In the genomic region with DNA sequence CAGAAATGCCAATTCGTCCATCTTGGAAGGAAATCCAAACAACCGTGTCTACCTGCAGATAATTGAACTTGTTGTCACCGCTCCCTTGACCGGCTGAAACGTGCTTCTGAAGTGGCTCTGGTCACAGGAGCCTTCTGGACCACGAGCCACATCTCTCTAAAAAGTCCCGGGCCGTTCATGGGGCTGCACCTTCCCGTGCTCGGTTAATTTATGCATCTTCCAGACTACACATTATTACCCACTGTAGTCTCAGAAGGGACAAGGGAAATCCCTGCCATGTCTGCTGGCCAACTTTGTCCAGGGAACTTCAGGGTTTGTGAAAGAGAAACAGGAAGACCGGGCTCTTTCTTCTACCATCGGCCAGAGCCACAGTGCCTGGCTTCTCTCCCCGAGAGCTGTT, we compare ENCODE assay signal across 29 cellular contexts.
"Had no signal": no experiment of that assay in that cellular context is flagged by ENCODE, and none has a peak within 500 bp of the region (broad histone marks: within the 10 kb centered on the region; RNA-seq: fewer than 3 reads in every experiment).

No MANE protein-coding gene starts in this region.

- H3K9me3 ChIP-seq: gastroesophageal sphincter, ovary, thyroid gland, upper lobe of right lung had no signal

- H3K9me3 Mint-ChIP-seq: activated B cell treated with CpG ODN at 0.5 μM for 24 hours; mesothelial cell of epicardium; naive thymus-derived CD4-positive, alpha-beta T cell; stimulated activated effector memory CD8-positive, alpha-beta T cell treated with anti-CD3 and anti-CD28 coated beads, Interleukin-12 subunit alpha, Interleukin-12 subunit beta, amount 100 ng/mL, for 72 hours; stimulated activated naive CD8-positive, alpha-beta T cell treated with anti-CD3 and anti-CD28 coated beads, Interleukin-15, amount 100 ng/mL, for 72 hours; T-helper 2 cell treated with Interferon-gamma antibody and Interleukin-4, amounts not matched to agents 5 μg/mL and 100 μg/mL, for 36 hours had no signal

- H3K4me1 Mint-ChIP-seq: activated B cell treated with CpG ODN at 0.5 μM for 24 hours; immature natural killer cell; mesothelial cell of epicardium; stimulated activated effector memory CD8-positive, alpha-beta T cell treated with anti-CD3 and anti-CD28 coated beads, Interleukin-12 subunit alpha, Interleukin-12 subunit beta, amount 100 ng/mL, for 72 hours; stimulated activated naive CD8-positive, alpha-beta T cell treated with anti-CD3 and anti-CD28 coated beads, Interleukin-15, amount 100 ng/mL, for 72 hours had no signal

- H3K4me1 ChIP-seq: gastroesophageal sphincter, thyroid gland, upper lobe of right lung had no signal

- H3K36me3 ChIP-seq: ovary had no signal

- DNase-seq: activated B cell treated with CpG ODN at 0.5 μM for 24 hours; activated CD8-positive, alpha-beta T cell treated with anti-CD3 and anti-CD28 coated beads, Interleukin-2, amount 10 ng/mL, durations not matched to agents 7 days and 5 days; activated effector memory CD4-positive, alpha-beta T cell treated with Interleukin-2 at 50 U/mL for 16 hours; activated naive CD4-positive, alpha-beta T cell treated with Interleukin-2 at 50 U/mL for 16 hours; anterior cingulate cortex; dermis blood vessel endothelial cell; effector CD4-positive, alpha-beta T cell; head of caudate nucleus; hypothalamus; immature natural killer cell; kidney; left colon; mammary epithelial cell; naive thymus-derived CD4-positive, alpha-beta T cell; ovary; stimulated activated CD4-positive, alpha-beta T cell treated with anti-CD3 and anti-CD28 coated beads, Interleukin-4, amount 100 ng/mL, for 24 hours; stimulated activated naive CD8-positive, alpha-beta T cell treated with anti-CD3 and anti-CD28 coated beads, Interleukin-15, amount 100 ng/mL, for 72 hours; thyroid gland; upper lobe of right lung had no signal

- H3K36me3 Mint-ChIP-seq: stimulated activated effector memory CD8-positive, alpha-beta T cell treated with anti-CD3 and anti-CD28 coated beads, Interleukin-12 subunit alpha, Interleukin-12 subunit beta, amount 100 ng/mL, for 72 hours had no signal

- ATAC-seq: activated CD8-positive, alpha-beta T cell treated with anti-CD3 and anti-CD28 coated beads, Interleukin-2, amount 10 ng/mL, durations not matched to agents 7 days and 5 days; gastroesophageal sphincter; left colon; naive thymus-derived CD4-positive, alpha-beta T cell; sciatic nerve; stimulated activated effector memory CD8-positive, alpha-beta T cell treated with anti-CD3 and anti-CD28 coated beads, Interleukin-12 subunit alpha, Interleukin-12 subunit beta, amount 100 ng/mL, for 72 hours; stimulated activated naive CD8-positive, alpha-beta T cell treated with anti-CD3 and anti-CD28 coated beads, Interleukin-15, amount 100 ng/mL, for 72 hours; upper lobe of right lung had no signal

- H3K4me3 Mint-ChIP-seq: activated B cell treated with CpG ODN at 0.5 μM for 24 hours; activated CD8-positive, alpha-beta T cell treated with anti-CD3 and anti-CD28 coated beads, Interleukin-2, amount 10 ng/mL, durations not matched to agents 7 days and 5 days; activated naive CD8-positive, alpha-beta T cell; immature natural killer cell; mesothelial cell of epicardium; naive thymus-derived CD4-positive, alpha-beta T cell; stimulated activated effector memory CD8-positive, alpha-beta T cell treated with anti-CD3 and anti-CD28 coated beads, Interleukin-12 subunit alpha, Interleukin-12 subunit beta, amount 100 ng/mL, for 72 hours; stimulated activated naive CD8-positive, alpha-beta T cell treated with anti-CD3 and anti-CD28 coated beads, Interleukin-15, amount 100 ng/mL, for 72 hours; T-helper 2 cell treated with Interferon-gamma antibody and Interleukin-4, amounts not matched to agents 5 μg/mL and 100 μg/mL, for 36 hours had no signal

- H3K4me3 ChIP-seq: gastroesophageal sphincter, ovary, skin epidermis, thyroid gland, upper lobe of right lung had no signal

- H3K27ac Mint-ChIP-seq: activated B cell treated with CpG ODN at 0.5 μM for 24 hours; activated CD8-positive, alpha-beta T cell treated with anti-CD3 and anti-CD28 coated beads, Interleukin-2, amount 10 ng/mL, durations not matched to agents 7 days and 5 days; activated naive CD8-positive, alpha-beta T cell; mesothelial cell of epicardium; naive thymus-derived CD4-positive, alpha-beta T cell; progenitor cell of endocrine pancreas; stimulated activated effector memory CD8-positive, alpha-beta T cell treated with anti-CD3 and anti-CD28 coated beads, Interleukin-12 subunit alpha, Interleukin-12 subunit beta, amount 100 ng/mL, for 72 hours; stimulated activated naive CD8-positive, alpha-beta T cell treated with anti-CD3 and anti-CD28 coated beads, Interleukin-15, amount 100 ng/mL, for 72 hours; T-helper 2 cell treated with Interferon-gamma antibody and Interleukin-4, amounts not matched to agents 5 μg/mL and 100 μg/mL, for 36 hours had no signal

- H3K27me3 Mint-ChIP-seq: progenitor cell of endocrine pancreas; stimulated activated naive CD8-positive, alpha-beta T cell treated with anti-CD3 and anti-CD28 coated beads, Interleukin-15, amount 100 ng/mL, for 72 hours had no signal

- FAIRE-seq: colon, endometrium, kidney had no signal
